In genomic region chr7:73992104-73992562, GRCh38 we compare ENCODE assay signal across 14 cellular contexts. TPM values are rescaled to one million over a fixed set of nuclear protein-coding genes. Genes with fewer than 3 reads are reported as not detected.
DNase-seq lines count a peak whose midpoint lies in the region; ATAC-seq, FAIRE-seq and TF ChIP-seq lines count a peak whose summit lies in the region.
"Had no signal": no experiment of that assay in that cellular context is flagged by ENCODE, and none has a peak within 500 bp of the region (broad histone marks: within the 10 kb centered on the region; RNA-seq: fewer than 3 reads in every experiment).

No MANE protein-coding gene starts in this region.

- TF ChIP-seq CTCF in choroid plexus epithelial cell (conservative IDR thresholded peaks at IDR 0.05; ENCODE audit: low read depth, low read length) (no peak), lung (IDR thresholded peaks at IDR 0.05; ENCODE audit: control extremely low read depth, extremely low read depth) (no peak), thyroid gland (IDR thresholded peaks at IDR 0.05) (no peak)

- CTCF ChIA-PET in activated CD8-positive, alpha-beta T cell treated with anti-CD3 and anti-CD28 coated beads, Interleukin-2, amount 10 ng/mL, durations not matched to agents 7 days and 5 days (lab: Charles Lee), result no interaction called here

- H3K4me1 Mint-ChIP-seq in activated CD8-positive, alpha-beta T cell treated with anti-CD3 and anti-CD28 coated beads, Interleukin-2, amount 10 ng/mL, durations not matched to agents 7 days and 5 days (ENCODE audit: low read depth), result no peaks in the 10 kb centered on the region
- H3K4me1 Mint-ChIP-seq: activated CD8-positive, alpha-beta memory T cell treated with anti-CD3 and anti-CD28 coated beads, Interleukin-2, amount 10 ng/mL, durations not matched to agents 7 days and 5 days had no signal

- WGBS in lung, 2 donors, result 48 to 77% methylated on average over 18 of the region's 18 CpGs
- WGBS in thyroid gland, 2 donors, result 31 to 64% methylated on average over 11 to 17 of the region's 18 CpGs

- H3K4me3 ChIP-seq in H7 (ENCODE audit: insufficient read depth, low read depth, low read length), result no peak overlapping the region
- no peak overlapping the region for H3K4me3 ChIP-seq in choroid plexus epithelial cell (ENCODE audit: low read depth, low read length)
- H3K4me3 ChIP-seq in lung, result no peak overlapping the region
- H3K4me3 ChIP-seq in thyroid gland (replicated peaks in 1 of 3), result no peak overlapping the region
- H3K4me3 ChIP-seq: skin epidermis had no signal

- H3K9me3 Mint-ChIP-seq in activated CD8-positive, alpha-beta T cell treated with anti-CD3 and anti-CD28 coated beads, Interleukin-2, amount 10 ng/mL, durations not matched to agents 7 days and 5 days (ENCODE audit: insufficient read depth), result peaks cover 10% of the 10 kb centered on the region

- intact Hi-C loops in thyroid gland (cut with DNase I), result no loop called here

- H3K27ac Mint-ChIP-seq in activated CD8-positive, alpha-beta T cell treated with anti-CD3 and anti-CD28 coated beads, Interleukin-2, amount 10 ng/mL, durations not matched to agents 7 days and 5 days, result no peak overlapping the region
- H3K27ac Mint-ChIP-seq: activated CD8-positive, alpha-beta memory T cell treated with anti-CD3 and anti-CD28 coated beads, Interleukin-2, amount 10 ng/mL, durations not matched to agents 7 days and 5 days had no signal

- peak; percentile 34 for ATAC-seq in lung (ENCODE audit: insufficient read depth, low FRiP score)
- no peak for ATAC-seq in activated CD8-positive, alpha-beta T cell treated with anti-CD3 and anti-CD28 coated beads, Interleukin-2, amount 10 ng/mL, durations not matched to agents 7 days and 5 days
- ATAC-seq: activated CD8-positive, alpha-beta memory T cell treated with anti-CD3 and anti-CD28 coated beads, Interleukin-2, amount 10 ng/mL, durations not matched to agents 7 days and 5 days had no signal

- no peaks in the 10 kb centered on the region for H3K36me3 Mint-ChIP-seq in activated CD8-positive, alpha-beta T cell treated with anti-CD3 and anti-CD28 coated beads, Interleukin-2, amount 10 ng/mL, durations not matched to agents 7 days and 5 days (ENCODE audit: low read depth)

- TF ChIP-seq POLR2A in thyroid gland (IDR thresholded peaks at IDR 0.05) (no peak), H54 (IDR thresholded peaks at IDR 0.05; ENCODE audit: low read depth, low read length) (no peak)

- FAIRE-seq in H54 (lab: Jason Lieb, UNC), result no peak

- no peaks in the 10 kb centered on the region for H3K36me3 ChIP-seq in H7 (replicated peaks; ENCODE audit: control insufficient read depth, insufficient read depth, low read length)
- no peaks in the 10 kb centered on the region for H3K36me3 ChIP-seq in lung (ENCODE audit: control insufficient read depth in 2 of 2, insufficient read depth in 2 of 2, low read length in 2 of 2)
- no peaks in the 10 kb centered on the region for H3K36me3 ChIP-seq in thyroid gland

- peaks cover 0 to 5% of the 10 kb centered on the region in 2 donors for H3K9me3 ChIP-seq in lung (ENCODE audit: control insufficient read depth in 2 of 2, insufficient read depth in 1 of 2, low read length in 1 of 2)
- no peaks in the 10 kb centered on the region for H3K9me3 ChIP-seq in thyroid gland

- H3K27me3 Mint-ChIP-seq in activated CD8-positive, alpha-beta T cell treated with anti-CD3 and anti-CD28 coated beads, Interleukin-2, amount 10 ng/mL, durations not matched to agents 7 days and 5 days (ENCODE audit: low read depth), result no peaks in the 10 kb centered on the region
- H3K27me3 Mint-ChIP-seq: activated CD8-positive, alpha-beta memory T cell treated with anti-CD3 and anti-CD28 coated beads, Interleukin-2, amount 10 ng/mL, durations not matched to agents 7 days and 5 days had no signal

- peak; percentile 38 for DNase-seq in H7
- peak; percentile 64 for DNase-seq in choroid plexus epithelial cell (ENCODE audit: low read depth)
- no peak for DNase-seq in lung (ENCODE audit: low spot score)
- peak; percentile 27 to 28 for DNase-seq in thyroid gland
- DNase-seq in activated CD4-positive, alpha-beta T cell treated with anti-CD3 and anti-CD28 coated beads for 48 hours, result no peak
- no peak for DNase-seq in H54 (ENCODE audit: insufficient read length, low spot score)
- no peak for DNase-seq in activated CD8-positive, alpha-beta T cell treated with anti-CD3 and anti-CD28 coated beads, Interleukin-2, amount 10 ng/mL, durations not matched to agents 7 days and 5 days
- DNase-seq in NCI-H1092 (lab: John Stamatoyannopoulos, UW), result no peak
- DNase-seq: activated CD8-positive, alpha-beta memory T cell treated with anti-CD3 and anti-CD28 coated beads, Interleukin-2, amount 10 ng/mL, durations not matched to agents 7 days and 5 days; Calu3; NCI-H1436; stimulated activated CD8-positive, alpha-beta memory T cell treated with anti-CD3 and anti-CD28 coated beads, Interleukin-4, amount 100 ng/mL, for 48 hours had no signal

- H3K4me1 ChIP-seq in lung (ENCODE audit: control insufficient read depth in 2 of 2, insufficient read depth in 2 of 2, low read length in 2 of 2), result no peaks in the 10 kb centered on the region
- peaks cover 0 to 3% of the 10 kb centered on the region in 2 donors for H3K4me1 ChIP-seq in thyroid gland

- no peak overlapping the region for H3K4me3 Mint-ChIP-seq in activated CD8-positive, alpha-beta T cell treated with anti-CD3 and anti-CD28 coated beads, Interleukin-2, amount 10 ng/mL, durations not matched to agents 7 days and 5 days
- H3K4me3 Mint-ChIP-seq: activated CD8-positive, alpha-beta memory T cell treated with anti-CD3 and anti-CD28 coated beads, Interleukin-2, amount 10 ng/mL, durations not matched to agents 7 days and 5 days had no signal

- H3K27ac ChIP-seq in lung (ENCODE audit: low read depth in 1 of 2, low read length in 1 of 2) (peak overlapping the region in 1 of 2 donors; percentile 28), thyroid gland (peak overlapping the region in 1 of 3 donors; percentile 24)
- H3K27ac ChIP-seq: epithelial cell of prostate had no signal

- no peaks in the 10 kb centered on the region for H3K27me3 ChIP-seq in H7 (ENCODE audit: control insufficient read depth, insufficient read depth, low read length)
- H3K27me3 ChIP-seq in lung (ENCODE audit: control insufficient read depth, insufficient read depth), result no peaks in the 10 kb centered on the region
- H3K27me3 ChIP-seq in thyroid gland, result no peaks in the 10 kb centered on the region

- POLR2A ChIA-PET in activated CD8-positive, alpha-beta T cell treated with anti-CD3 and anti-CD28 coated beads, Interleukin-2, amount 10 ng/mL, durations not matched to agents 7 days and 5 days (lab: Charles Lee), result no interaction called here

RNA-seq across cellular contexts. Expression of gene ELN, which starts 35.8 kb away (rescaled TPM):
- 2.7 and 5.3 TPM in 2 replicates for total RNA-seq in H7 (2014; rRNA removed; shearing (Covaris generic))
- total RNA-seq in lung (100 to 1,000 TPM; 149 to 274 TPM), thyroid gland (10 to 100 TPM; 29.0 to 65.7 (median 50.8) TPM)
- 10 to 100 TPM; 60.4 to 99.5 TPM for polyA plus RNA-seq in lung
- not detected for total RNA-seq in activated CD8-positive, alpha-beta T cell treated with anti-CD3 and anti-CD28 coated beads, Interleukin-2, amount 10 ng/mL, durations not matched to agents 7 days and 5 days
- total RNA-seq: activated CD8-positive, alpha-beta memory T cell treated with anti-CD3 and anti-CD28 coated beads, Interleukin-2, amount 10 ng/mL, durations not matched to agents 7 days and 5 days had no signal

Comparison
In these comparisons a context has a peak if more than half of its experiments do, and no peak if none do; other contexts are left out.
1. DNase-seq: peak in H7 (single experiment), choroid plexus epithelial cell (single experiment) and thyroid gland (2 of 2); none in lung (single experiment), activated CD4-positive, alpha-beta T cell treated with anti-CD3 and anti-CD28 coated beads for 48 hours (single experiment), H54 (single experiment), activated CD8-positive, alpha-beta T cell treated with anti-CD3 and anti-CD28 coated beads, Interleukin-2, amount 10 ng/mL, durations not matched to agents 7 days and 5 days (single experiment) and NCI-H1092 (single experiment).